ENCODE assay signal across 28 cellular contexts in the genomic region with DNA sequence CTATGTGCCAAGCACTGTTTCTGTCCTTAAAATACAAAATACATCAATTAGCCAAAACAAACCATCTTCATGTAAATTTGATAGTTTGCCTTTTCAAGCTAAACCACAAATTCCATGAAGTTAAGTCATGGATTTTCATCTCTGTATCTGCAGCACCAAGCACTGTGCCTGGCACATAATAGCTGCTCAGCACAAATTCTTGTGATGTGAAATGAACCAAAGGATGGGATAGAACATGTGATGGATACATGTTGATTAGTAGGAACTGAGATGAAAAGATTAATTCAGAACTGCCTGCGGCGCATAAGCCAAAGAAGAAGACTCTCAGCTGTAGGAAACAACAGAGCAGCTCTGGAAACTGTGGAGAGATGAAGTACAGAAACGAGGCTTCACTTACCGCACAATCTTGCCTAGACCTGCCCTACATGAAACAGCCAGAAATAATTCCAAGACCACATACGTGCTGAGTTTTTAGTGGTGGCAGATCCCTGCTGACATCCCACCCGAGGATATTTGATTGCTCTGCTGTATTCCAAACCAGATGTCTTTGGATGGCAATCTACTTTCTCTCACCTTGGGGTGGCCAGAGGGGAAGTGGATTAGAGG. TPM values are rescaled to one million over a fixed set of nuclear protein-coding genes. Genes with fewer than 3 reads are reported as not detected.
A peak's percentile ranks its signal among the peaks of the same experiment; 100 is the strongest.
DNase-seq lines count a peak whose midpoint lies in the region; ATAC-seq, FAIRE-seq and TF ChIP-seq lines count a peak whose summit lies in the region.
"Had no signal": no experiment of that assay in that cellular context is flagged by ENCODE, and none has a peak within 500 bp of the region (broad histone marks: within the 10 kb centered on the region; RNA-seq: fewer than 3 reads in every experiment).

No MANE protein-coding gene starts in this region.

- H3K36me3 Mint-ChIP-seq in T-cell = no peaks in the 10 kb centered on the region
- H3K36me3 Mint-ChIP-seq: CD14-positive monocyte; CD8-positive, alpha-beta memory T cell had no signal

- H3K9me3 Mint-ChIP-seq in T-cell = peaks cover 0 to 3% (median 3%) of the 10 kb centered on the region in 3 donors
- H3K9me3 Mint-ChIP-seq: CD4-positive, alpha-beta T cell had no signal

- no peaks in the 10 kb centered on the region for H3K4me1 Mint-ChIP-seq in T-cell
- H3K4me1 Mint-ChIP-seq: CD14-positive monocyte; CD8-positive, alpha-beta memory T cell had no signal

- no peak overlapping the region for H3K4me3 Mint-ChIP-seq in T-cell
- H3K4me3 Mint-ChIP-seq: CD14-positive monocyte; CD4-positive, alpha-beta T cell; CD8-positive, alpha-beta memory T cell had no signal

- ATAC-seq in foreskin keratinocyte = peak; percentile 85
- ATAC-seq in HG03045 (IDR thresholded peaks at IDR 0.05; ENCODE audit: unreplicated experiment) = no peak
- ATAC-seq in T-cell (replicated peaks in 1 of 4) = no peak
- ATAC-seq: A549, GM12878 had no signal

- peaks cover 7 to 21% of the 10 kb centered on the region in 2 donors for H3K27me3 Mint-ChIP-seq in T-cell

- peak; percentile 7 for FAIRE-seq in bronchial epithelial cell (lab: Jason Lieb, UNC)
- FAIRE-seq: A549, D721Med, GM12878, GM19239, H1 had no signal

- DNase-seq in NCI-H2171 treated with DMSO at 0.1 percent for 48 hours (lab: John Stamatoyannopoulos, UW) (peak; percentile 16), NCI-H2171 (lab: John Stamatoyannopoulos, UW) (no peak), NCI-H69 (lab: John Stamatoyannopoulos, UW) (peak; percentile 26), bronchial epithelial cell (ENCODE audit: low read depth) (peak; percentile 76), foreskin keratinocyte (peak; percentile 83 to 94), T-cell (no peak)
- DNase-seq in activated CD4-positive, alpha-beta T cell treated with anti-CD3 and anti-CD28 coated beads, Interleukin-2, amount 50 U/mL, for 48 hours = no peak
- DNase-seq: 8988T; ACHN; AML-193; BE2C; CD4-positive, alpha-beta T cell; CD8-positive, alpha-beta memory T cell; DMS 273 treated with DMSO at 0.1 percent for 48 hours; DMS79; EL; GDM1; GM23248; H7; HCEC 1CT had no signal

- H3K27me3 ChIP-seq in bronchial epithelial cell (ENCODE audit: control insufficient read depth, insufficient read depth, low read length) (no peaks in the 10 kb centered on the region), foreskin keratinocyte (no peaks in the 10 kb centered on the region)
- H3K27me3 ChIP-seq: BE2C; BLaER1 treated with 17β-estradiol and CSF1 and Interleukin-3, amounts not matched to agents 10 nM and 100 nM had no signal

- POLR2A ChIA-PET in T-cell (lab: Charles Lee) = no interaction called here

- H3K27ac Mint-ChIP-seq in T-cell = no peak overlapping the region
- H3K27ac Mint-ChIP-seq: CD14-positive monocyte; CD4-positive, alpha-beta T cell; CD8-positive, alpha-beta memory T cell had no signal

- CTCF ChIA-PET in T-cell (lab: Charles Lee) = no interaction called here

- TF ChIP-seq CTCF in bronchial epithelial cell (IDR thresholded peaks at IDR 0.05; ENCODE audit: insufficient read depth, low read length, severe bottlenecking) (no peak), foreskin keratinocyte (conservative IDR thresholded peaks at IDR 0.05) (no peak)

- H3K4me1 ChIP-seq in foreskin keratinocyte = peaks cover 12% of the 10 kb centered on the region

- no peak overlapping the region for H3K4me3 ChIP-seq in bronchial epithelial cell (ENCODE audit: low read depth, low read length)
- H3K4me3 ChIP-seq: A549; BLaER1 treated with 17β-estradiol and CSF1 and Interleukin-3, amounts not matched to agents 10 nM and 100 nM; GM12878; GM23248 had no signal

- H3K27ac ChIP-seq in foreskin keratinocyte = peak overlapping the region; percentile 20
- H3K27ac ChIP-seq: A549; BLaER1 treated with 17β-estradiol and CSF1 and Interleukin-3, amounts not matched to agents 10 nM and 100 nM; GM23248 had no signal

- H3K36me3 ChIP-seq in bronchial epithelial cell (ENCODE audit: control insufficient read depth, insufficient read depth, low read length) = no peaks in the 10 kb centered on the region
- H3K36me3 ChIP-seq: BE2C; BLaER1 treated with 17β-estradiol and CSF1 and Interleukin-3, amounts not matched to agents 10 nM and 100 nM had no signal

RNA-seq across cellular contexts. Expression of a gene that starts 40.9 kb away (rescaled TPM):
- total RNA-seq in bronchial epithelial cell (under 0.01 TPM in 1 of 2 replicates, not detected in the other), foreskin keratinocyte (0.07 and 0.10 TPM in 2 replicates), T-cell (under 1 TPM in 3 of 5 donors, not detected in 2; 0.10 to 0.35 (median 0.15) TPM)
- not detected in 2 replicates for polyA plus RNA-seq in foreskin keratinocyte
- total RNA-seq: CD4-positive, alpha-beta T cell; CD8-positive, alpha-beta memory T cell; GM12878 had no signal
- polyA plus RNA-seq: CD14-positive monocyte; CD8-positive, alpha-beta memory T cell; GM12878 had no signal

Comparison
In these comparisons a context has a peak if more than half of its experiments do, and no peak if none do; other contexts are left out.
1. DNase-seq: peak in NCI-H2171 treated with DMSO at 0.1 percent for 48 hours (single experiment), NCI-H69 (single experiment), bronchial epithelial cell (single experiment) and foreskin keratinocyte (2 of 2); none in NCI-H2171 (single experiment), activated CD4-positive, alpha-beta T cell treated with anti-CD3 and anti-CD28 coated beads, Interleukin-2, amount 50 U/mL, for 48 hours (0 of 2) and T-cell (0 of 34).